In the genomic region with DNA sequence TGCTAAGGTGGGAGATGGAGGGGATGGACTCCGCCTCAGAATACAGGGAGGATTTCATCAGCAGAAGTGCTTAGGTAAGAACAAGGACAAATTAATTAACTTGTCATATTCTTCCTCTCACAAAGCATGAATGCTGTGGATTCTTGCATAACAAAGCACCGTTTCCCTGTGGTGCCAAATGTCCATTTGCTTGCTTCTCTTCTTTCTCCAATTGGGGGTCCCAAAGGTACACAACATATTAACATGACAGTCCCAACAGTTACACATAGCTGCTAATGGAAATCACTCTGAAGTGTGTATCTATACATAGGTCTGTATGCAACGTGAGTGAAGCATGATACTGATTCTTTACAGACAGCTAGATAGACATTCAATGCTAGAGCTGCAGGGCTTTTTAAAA, we compare ENCODE assay signal across 7 cellular contexts.
"Had no signal": no experiment of that assay in that cellular context is flagged by ENCODE, and none has a peak within 500 bp of the region (broad histone marks: within the 10 kb centered on the region; RNA-seq: fewer than 3 reads in every experiment).

No MANE protein-coding gene starts in this region.

- FAIRE-seq: HepG2 had no signal

- ATAC-seq: HCT116, HepG2 had no signal

- H2AFZ ChIP-seq: GM23248 had no signal

- H3K27ac ChIP-seq: GM23248, HL-60 had no signal

- H3K4me3 ChIP-seq: GM23248 had no signal

- DNase-seq: GM23248, H7, HFFc6, KBM-7 had no signal

- H3K9ac ChIP-seq: GM23248 had no signal
